ENCODE assay signal across 10 cellular contexts in genomic region chr5:78627175-78627574, GRCh38. TPM values are rescaled to one million over a fixed set of nuclear protein-coding genes. Genes with fewer than 3 reads are reported as not detected.
DNase-seq lines count a peak whose midpoint lies in the region; ATAC-seq and TF ChIP-seq lines count a peak whose summit lies in the region.
"Had no signal": no experiment of that assay in that cellular context is flagged by ENCODE, and none has a peak within 500 bp of the region (broad histone marks: within the 10 kb centered on the region; RNA-seq: fewer than 3 reads in every experiment).

No MANE protein-coding gene starts in this region.

- DNase-seq in CD14-positive monocyte (ENCODE audit: low spot score) (no peak), NB4 (ENCODE audit: low read depth) (peak; percentile 48), dermis blood vessel endothelial cell (peak; percentile 50), myocyte (ENCODE audit: low read depth) (peak; percentile 44), D341Med (ENCODE audit: low spot score) (no peak), superior temporal gyrus (ENCODE audit: extremely low spot score) (no peak)
- DNase-seq: activated CD4-positive, CD25-positive, alpha-beta regulatory T cell; MG63 had no signal

- H3K9me3 Mint-ChIP-seq in CD14-positive monocyte: no peaks in the 10 kb centered on the region

- no peak overlapping the region for H3K4me3 Mint-ChIP-seq in CD14-positive monocyte

- H3K36me3 Mint-ChIP-seq in CD14-positive monocyte: no peaks in the 10 kb centered on the region

- no peak for ATAC-seq in GM19397 (IDR thresholded peaks at IDR 0.05; ENCODE audit: unreplicated experiment)
- ATAC-seq in HG02870 (IDR thresholded peaks at IDR 0.05; ENCODE audit: unreplicated experiment): no peak

- H3K4me1 Mint-ChIP-seq in CD14-positive monocyte: peaks cover 3% of the 10 kb centered on the region

- peaks cover 2 to 12% (median 3%) of the 10 kb centered on the region in 3 donors for H3K27me3 Mint-ChIP-seq in CD14-positive monocyte (ENCODE audit: low read depth in 3 of 3)

- TF ChIP-seq CTCF in CD14-positive monocyte (IDR thresholded peaks at IDR 0.05): peak; percentile 38
- TF ChIP-seq CTCF in NB4 (IDR thresholded peaks at IDR 0.05; ENCODE audit: low read depth, low read length): peak; percentile 28

- H3K4me3 ChIP-seq in NB4 (ENCODE audit: low read depth, low read length): no peak overlapping the region
- H3K4me3 ChIP-seq: MG63 had no signal

- intact Hi-C loops in CD14-positive monocyte (cut with micrococcal nuclease): no loop called here

- no peak for TF ChIP-seq POLR2A in NB4 (IDR thresholded peaks at IDR 0.05; ENCODE audit: extremely low read depth, insufficient read length)

- no peak overlapping the region for H3K27ac Mint-ChIP-seq in CD14-positive monocyte

RNA-seq across cellular contexts. Expression of gene LHFPL2, which starts 21.4 kb away (rescaled TPM):
- polyA plus RNA-seq in CD14-positive monocyte: 10 to 100 TPM in 1 of 2 donors, 1 to 10 TPM in 1; 7.3 to 11.6 TPM
- 64.1 and 67.7 TPM in 2 replicates for total RNA-seq in dermis blood vessel endothelial cell
- 30.0 and 35.4 TPM in 2 replicates for total RNA-seq in myocyte
- polyA plus RNA-seq in myocyte (2012): 46.3 TPM

Comparison
In these comparisons a context has a peak if more than half of its experiments do, and no peak if none do; other contexts are left out.
1. DNase-seq: peak in NB4 (single experiment), dermis blood vessel endothelial cell (single experiment) and myocyte (single experiment); none in CD14-positive monocyte (single experiment), D341Med (single experiment) and superior temporal gyrus (single experiment).